Comparison of ENCODE assay signal across 22 cellular contexts in the genomic region with DNA sequence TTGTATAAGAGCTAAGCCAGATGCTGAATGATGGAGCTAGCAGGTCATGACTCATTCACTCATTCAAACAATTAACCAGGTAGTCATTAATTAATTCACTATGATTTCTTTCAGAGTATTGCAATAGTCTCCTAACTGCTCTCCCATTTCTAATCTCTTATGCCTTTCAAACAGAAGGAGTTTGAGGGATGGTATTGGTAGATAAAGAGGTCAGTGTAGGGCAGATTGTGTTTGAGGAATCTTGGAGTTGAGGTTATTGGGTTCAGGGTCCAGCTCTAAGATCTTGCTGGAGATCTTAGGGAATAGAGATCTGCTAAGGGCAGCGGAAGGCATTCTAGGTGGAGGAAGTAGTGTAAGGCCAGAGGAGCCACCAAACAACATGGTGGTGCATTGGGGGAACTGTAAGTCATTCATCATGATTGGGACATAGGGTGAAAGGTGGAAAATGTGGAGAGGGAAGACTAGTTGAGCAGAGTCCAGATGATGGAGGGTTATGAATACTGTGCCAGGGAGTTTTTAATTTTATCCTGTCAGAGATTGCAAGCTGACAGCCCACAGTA. TPM values are rescaled to one million over a fixed set of nuclear protein-coding genes. Genes with fewer than 3 reads are reported as not detected.
DNase-seq lines count a peak whose midpoint lies in the region; ATAC-seq and TF ChIP-seq lines count a peak whose summit lies in the region.
"Had no signal": no experiment of that assay in that cellular context is flagged by ENCODE, and none has a peak within 500 bp of the region (broad histone marks: within the 10 kb centered on the region; RNA-seq: fewer than 3 reads in every experiment).

No MANE protein-coding gene starts in this region.

- H3K4me1 Mint-ChIP-seq in activated CD4-positive, alpha-beta T cell treated with anti-CD3 and anti-CD28 coated beads, Interleukin-2, amount 10 ng/mL, durations not matched to agents 7 days and 5 days: peaks cover 63% of the 10 kb centered on the region
- H3K4me1 Mint-ChIP-seq in CD4-positive, alpha-beta memory T cell: peaks cover 47 to 83% (median 50%) of the 10 kb centered on the region in 4 donors
- peaks cover 37% of the 10 kb centered on the region for H3K4me1 Mint-ChIP-seq in activated T-helper 1 cell treated with anti-CD3 and anti-CD28 coated beads, Interleukin-12 subunit alpha, Interleukin-12 subunit beta, Interleukin-2, Interleukin-4 antibody, amounts not matched to agents 30 ng/mL and 10 ng/mL and 1 ng/mL, durations not matched to agents 14 hours and 24 hours and 36 hours (ENCODE audit: low read depth)
- peaks cover 20% of the 10 kb centered on the region for H3K4me1 Mint-ChIP-seq in memory B cell

- no peak overlapping the region for H3K27ac ChIP-seq in CD4-positive, alpha-beta memory T cell (ENCODE audit: low read depth, low read length)
- no peak overlapping the region for H3K27ac ChIP-seq in dorsolateral prefrontal cortex
- H3K27ac ChIP-seq: neutrophil, RWPE1, thyroid gland, vagina had no signal

- DNase-seq in activated CD4-positive, alpha-beta T cell treated with anti-CD3 and anti-CD28 coated beads, Interleukin-2, amount 10 ng/mL, durations not matched to agents 7 days and 5 days: no peak
- DNase-seq in activated CD4-positive, alpha-beta T cell treated with anti-CD3 and anti-CD28 coated beads for 1 hour: no peak
- DNase-seq in CD4-positive, alpha-beta memory T cell: no peak
- DNase-seq in activated T-helper 1 cell treated with anti-CD3 and anti-CD28 coated beads, Interleukin-12 subunit alpha, Interleukin-12 subunit beta, Interleukin-2, Interleukin-4 antibody, amounts not matched to agents 30 ng/mL and 10 ng/mL and 1 ng/mL, durations not matched to agents 14 hours and 24 hours and 36 hours (ENCODE audit: low spot score): no peak
- no peak for DNase-seq in memory B cell (ENCODE audit: low spot score in 2 of 2)
- DNase-seq in hippocampal formation (lab: John Stamatoyannopoulos, UW): no peak
- no peak for DNase-seq in C1 segment of cervical spinal cord (lab: John Stamatoyannopoulos, UW)
- DNase-seq in dorsolateral prefrontal cortex: no peak
- DNase-seq: activated CD4-positive, alpha-beta T cell treated with anti-CD3 and anti-CD28 coated beads for 48 hours; cerebellar nuclear complex; COR-L47; GDM1; mesendoderm; NCI-H1694; NCI-H446 treated with DMSO at 0.1 percent for 48 hours; stimulated activated naive CD4-positive, alpha-beta T cell treated with Interleukin-2 at 50 U/mL for 16 hours; thyroid gland had no signal

- intact Hi-C loops in CD4-positive, alpha-beta memory T cell (cut with micrococcal nuclease): no loop called here
- intact Hi-C loops in activated T-helper 1 cell treated with anti-CD3 and anti-CD28 coated beads, Interleukin-12 subunit alpha, Interleukin-12 subunit beta, Interleukin-2, Interleukin-4 antibody, amounts not matched to agents 30 ng/mL and 10 ng/mL and 1 ng/mL, durations not matched to agents 14 hours and 24 hours and 36 hours (cut with micrococcal nuclease): no loop called here
- intact Hi-C loops in dorsolateral prefrontal cortex (cut with DNase I): no loop called here

- no peak overlapping the region for H3K4me3 ChIP-seq in CD4-positive, alpha-beta memory T cell (ENCODE audit: low read length in 2 of 2)
- H3K4me3 ChIP-seq in dorsolateral prefrontal cortex: no peak overlapping the region
- H3K4me3 ChIP-seq: thyroid gland, vagina had no signal

- peaks cover 91% of the 10 kb centered on the region for H3K36me3 Mint-ChIP-seq in activated CD4-positive, alpha-beta T cell treated with anti-CD3 and anti-CD28 coated beads, Interleukin-2, amount 10 ng/mL, durations not matched to agents 7 days and 5 days (ENCODE audit: low read depth)
- H3K36me3 Mint-ChIP-seq in CD4-positive, alpha-beta memory T cell: peaks cover 92 to 93% of the 10 kb centered on the region in 2 donors
- peaks cover 76% of the 10 kb centered on the region for H3K36me3 Mint-ChIP-seq in activated T-helper 1 cell treated with anti-CD3 and anti-CD28 coated beads, Interleukin-12 subunit alpha, Interleukin-12 subunit beta, Interleukin-2, Interleukin-4 antibody, amounts not matched to agents 30 ng/mL and 10 ng/mL and 1 ng/mL, durations not matched to agents 14 hours and 24 hours and 36 hours (ENCODE audit: low read depth)
- H3K36me3 Mint-ChIP-seq in memory B cell: peaks cover 37% of the 10 kb centered on the region

- H3K4me3 Mint-ChIP-seq in activated CD4-positive, alpha-beta T cell treated with anti-CD3 and anti-CD28 coated beads, Interleukin-2, amount 10 ng/mL, durations not matched to agents 7 days and 5 days: no peak overlapping the region
- no peak overlapping the region for H3K4me3 Mint-ChIP-seq in CD4-positive, alpha-beta memory T cell
- H3K4me3 Mint-ChIP-seq in activated T-helper 1 cell treated with anti-CD3 and anti-CD28 coated beads, Interleukin-12 subunit alpha, Interleukin-12 subunit beta, Interleukin-2, Interleukin-4 antibody, amounts not matched to agents 30 ng/mL and 10 ng/mL and 1 ng/mL, durations not matched to agents 14 hours and 24 hours and 36 hours: no peak overlapping the region
- H3K4me3 Mint-ChIP-seq in memory B cell: no peak overlapping the region

- H3K9me3 ChIP-seq in CD4-positive, alpha-beta memory T cell (ENCODE audit: control insufficient read depth in 1 of 2, low read length in 2 of 2): no peaks in the 10 kb centered on the region
- H3K9me3 ChIP-seq: neutrophil, thyroid gland, vagina had no signal

- H3K36me3 ChIP-seq in CD4-positive, alpha-beta memory T cell (ENCODE audit: insufficient read depth, low read length): peaks cover 88% of the 10 kb centered on the region
- H3K36me3 ChIP-seq: thyroid gland had no signal

- TF ChIP-seq CTCF in dorsolateral prefrontal cortex (IDR thresholded peaks at IDR 0.05 in 54 of 56, conservative IDR thresholded peaks at IDR 0.05 in 2 of 56; ENCODE audit: low read depth in 1 of 56, partially characterized antibody in 56 of 56): no peak

- CTCF ChIA-PET in activated CD4-positive, alpha-beta T cell treated with anti-CD3 and anti-CD28 coated beads, Interleukin-2, amount 10 ng/mL, durations not matched to agents 7 days and 5 days (lab: Charles Lee): interaction anchor here (0.6 to 7.0 kb wide), 4 partner anchors 9 to 140 kb away, joined by 3 to 45 read pairs (median 4); partner anchors contain the start of genes PYM1 and SUOX
- CTCF ChIA-PET in CD4-positive, alpha-beta memory T cell (lab: Charles Lee; ENCODE audit: partially characterized antibody): interaction anchor here (1.2 to 5.2 kb wide), 4 partner anchors 13 to 204 kb away, joined by 4 to 48 read pairs (median 6); partner anchors contain the start of genes ORMDL2 and SARNP

- peaks cover 42% of the 10 kb centered on the region for H3K4me1 ChIP-seq in CD4-positive, alpha-beta memory T cell (ENCODE audit: insufficient read depth, low read length)

- no peaks in the 10 kb centered on the region for H3K27me3 ChIP-seq in CD4-positive, alpha-beta memory T cell (ENCODE audit: insufficient read depth, low read length)
- no peaks in the 10 kb centered on the region for H3K27me3 ChIP-seq in dorsolateral prefrontal cortex
- H3K27me3 ChIP-seq: neutrophil, thyroid gland, vagina had no signal

- no peaks in the 10 kb centered on the region for H3K27me3 Mint-ChIP-seq in activated CD4-positive, alpha-beta T cell treated with anti-CD3 and anti-CD28 coated beads, Interleukin-2, amount 10 ng/mL, durations not matched to agents 7 days and 5 days
- no peaks in the 10 kb centered on the region for H3K27me3 Mint-ChIP-seq in CD4-positive, alpha-beta memory T cell
- H3K27me3 Mint-ChIP-seq in activated T-helper 1 cell treated with anti-CD3 and anti-CD28 coated beads, Interleukin-12 subunit alpha, Interleukin-12 subunit beta, Interleukin-2, Interleukin-4 antibody, amounts not matched to agents 30 ng/mL and 10 ng/mL and 1 ng/mL, durations not matched to agents 14 hours and 24 hours and 36 hours (ENCODE audit: insufficient read depth): no peaks in the 10 kb centered on the region
- H3K27me3 Mint-ChIP-seq in memory B cell: no peaks in the 10 kb centered on the region

- peak overlapping the region; percentile 7 for H3K27ac Mint-ChIP-seq in activated CD4-positive, alpha-beta T cell treated with anti-CD3 and anti-CD28 coated beads, Interleukin-2, amount 10 ng/mL, durations not matched to agents 7 days and 5 days
- H3K27ac Mint-ChIP-seq in CD4-positive, alpha-beta memory T cell: peak overlapping the region in 6 of 7 donors; percentile 35 to 86 (median 60)
- peak overlapping the region; percentile 14 for H3K27ac Mint-ChIP-seq in activated T-helper 1 cell treated with anti-CD3 and anti-CD28 coated beads, Interleukin-12 subunit alpha, Interleukin-12 subunit beta, Interleukin-2, Interleukin-4 antibody, amounts not matched to agents 30 ng/mL and 10 ng/mL and 1 ng/mL, durations not matched to agents 14 hours and 24 hours and 36 hours
- peak overlapping the region; percentile 58 for H3K27ac Mint-ChIP-seq in memory B cell

- no peaks in the 10 kb centered on the region for H3K9me3 Mint-ChIP-seq in activated CD4-positive, alpha-beta T cell treated with anti-CD3 and anti-CD28 coated beads, Interleukin-2, amount 10 ng/mL, durations not matched to agents 7 days and 5 days
- H3K9me3 Mint-ChIP-seq in CD4-positive, alpha-beta memory T cell: no peaks in the 10 kb centered on the region
- H3K9me3 Mint-ChIP-seq in activated T-helper 1 cell treated with anti-CD3 and anti-CD28 coated beads, Interleukin-12 subunit alpha, Interleukin-12 subunit beta, Interleukin-2, Interleukin-4 antibody, amounts not matched to agents 30 ng/mL and 10 ng/mL and 1 ng/mL, durations not matched to agents 14 hours and 24 hours and 36 hours: no peaks in the 10 kb centered on the region
- no peaks in the 10 kb centered on the region for H3K9me3 Mint-ChIP-seq in memory B cell

- POLR2A ChIA-PET in activated CD4-positive, alpha-beta T cell treated with anti-CD3 and anti-CD28 coated beads, Interleukin-2, amount 10 ng/mL, durations not matched to agents 7 days and 5 days (lab: Charles Lee): no interaction called here
- POLR2A ChIA-PET in CD4-positive, alpha-beta memory T cell (lab: Charles Lee; ENCODE audit: partially characterized antibody): interaction anchor here (0.8 to 47.8 kb wide), 7 partner anchors 1 to 194 kb away, joined by 3 to 1214 read pairs (median 4); partner anchors contain the start of genes DGKA, DNAJC14, ORMDL2 and PYM1

- no peak for ATAC-seq in memory B cell (ENCODE audit: low read depth)
- ATAC-seq: left lobe of liver, sciatic nerve had no signal

RNA-seq across cellular contexts. Expression of gene DGKA, which starts 11.7 kb away (rescaled TPM):
- 100 to 1,000 TPM; 766 to 771 TPM for total RNA-seq in activated CD4-positive, alpha-beta T cell treated with anti-CD3 and anti-CD28 coated beads, Interleukin-2, amount 10 ng/mL, durations not matched to agents 7 days and 5 days
- 1,000 to 10,000 TPM; 1,301 to 1,410 TPM for total RNA-seq in CD4-positive, alpha-beta memory T cell
- polyA plus RNA-seq in CD4-positive, alpha-beta memory T cell: 100 to 1,000 TPM; 195 to 493 TPM
- 352 and 379 TPM in 2 replicates for total RNA-seq in activated T-helper 1 cell treated with anti-CD3 and anti-CD28 coated beads, Interleukin-12 subunit alpha, Interleukin-12 subunit beta, Interleukin-2, Interleukin-4 antibody, amounts not matched to agents 30 ng/mL and 10 ng/mL and 1 ng/mL, durations not matched to agents 14 hours and 24 hours and 36 hours
- total RNA-seq in dorsolateral prefrontal cortex: 10 to 100 TPM; 23.7 to 83.8 (median 48.3) TPM

RNA-seq across cellular contexts. Expression of gene PYM1, which starts 15.0 kb away (rescaled TPM):
- total RNA-seq in activated CD4-positive, alpha-beta T cell treated with anti-CD3 and anti-CD28 coated beads, Interleukin-2, amount 10 ng/mL, durations not matched to agents 7 days and 5 days: 10 to 100 TPM; 50.3 to 50.7 TPM
- 10 to 100 TPM; 35.7 to 39.3 TPM for total RNA-seq in CD4-positive, alpha-beta memory T cell
- polyA plus RNA-seq in CD4-positive, alpha-beta memory T cell: 10 to 100 TPM; 75.1 to 86.9 TPM
- 38.8 and 40.5 TPM in 2 replicates for total RNA-seq in activated T-helper 1 cell treated with anti-CD3 and anti-CD28 coated beads, Interleukin-12 subunit alpha, Interleukin-12 subunit beta, Interleukin-2, Interleukin-4 antibody, amounts not matched to agents 30 ng/mL and 10 ng/mL and 1 ng/mL, durations not matched to agents 14 hours and 24 hours and 36 hours
- total RNA-seq in dorsolateral prefrontal cortex: 10 to 100 TPM in 118 of 120 experiments, 1 to 10 TPM in 2; 9.6 to 27.3 (median 17.6) TPM

RNA-seq across cellular contexts. Expression of gene PMEL, which starts 23.2 kb away (rescaled TPM):
- under 1 TPM in 1 of 2 experiments, not detected in 1; 0.37 TPM for total RNA-seq in activated CD4-positive, alpha-beta T cell treated with anti-CD3 and anti-CD28 coated beads, Interleukin-2, amount 10 ng/mL, durations not matched to agents 7 days and 5 days
- not detected for total RNA-seq in CD4-positive, alpha-beta memory T cell
- polyA plus RNA-seq in CD4-positive, alpha-beta memory T cell: not detected
- total RNA-seq in activated T-helper 1 cell treated with anti-CD3 and anti-CD28 coated beads, Interleukin-12 subunit alpha, Interleukin-12 subunit beta, Interleukin-2, Interleukin-4 antibody, amounts not matched to agents 30 ng/mL and 10 ng/mL and 1 ng/mL, durations not matched to agents 14 hours and 24 hours and 36 hours: 0.29 TPM in 1 of 2 replicates, not detected in the other
- 1 to 10 TPM in 5 of 120 experiments, under 1 TPM in 17, not detected in 98; 0.25 to 1.7 (median 0.76) TPM for total RNA-seq in dorsolateral prefrontal cortex

RNA-seq across cellular contexts. Expression of gene CDK2, which starts 24.0 kb away (rescaled TPM):
- total RNA-seq in activated CD4-positive, alpha-beta T cell treated with anti-CD3 and anti-CD28 coated beads, Interleukin-2, amount 10 ng/mL, durations not matched to agents 7 days and 5 days: 100 to 1,000 TPM in 1 of 2 experiments, 10 to 100 TPM in 1; 96.6 to 106 TPM
- total RNA-seq in CD4-positive, alpha-beta memory T cell: 10 to 100 TPM; 17.5 to 21.5 TPM
- polyA plus RNA-seq in CD4-positive, alpha-beta memory T cell: 1 to 10 TPM; 4.7 to 5.7 TPM
- 93.5 and 109 TPM in 2 replicates for total RNA-seq in activated T-helper 1 cell treated with anti-CD3 and anti-CD28 coated beads, Interleukin-12 subunit alpha, Interleukin-12 subunit beta, Interleukin-2, Interleukin-4 antibody, amounts not matched to agents 30 ng/mL and 10 ng/mL and 1 ng/mL, durations not matched to agents 14 hours and 24 hours and 36 hours
- total RNA-seq in dorsolateral prefrontal cortex: 10 to 100 TPM in 16 of 120 experiments, 1 to 10 TPM in 104; 2.0 to 21.4 (median 6.5) TPM

RNA-seq across cellular contexts. Expression of gene RAB5B, which starts 31.2 kb away (rescaled TPM):
- 10 to 100 TPM; 56.9 to 58.1 TPM for total RNA-seq in activated CD4-positive, alpha-beta T cell treated with anti-CD3 and anti-CD28 coated beads, Interleukin-2, amount 10 ng/mL, durations not matched to agents 7 days and 5 days
- total RNA-seq in CD4-positive, alpha-beta memory T cell: 100 to 1,000 TPM; 106 to 112 TPM
- polyA plus RNA-seq in CD4-positive, alpha-beta memory T cell: 10 to 100 TPM; 67.5 to 80.8 TPM
- 42.6 and 47.0 TPM in 2 replicates for total RNA-seq in activated T-helper 1 cell treated with anti-CD3 and anti-CD28 coated beads, Interleukin-12 subunit alpha, Interleukin-12 subunit beta, Interleukin-2, Interleukin-4 antibody, amounts not matched to agents 30 ng/mL and 10 ng/mL and 1 ng/mL, durations not matched to agents 14 hours and 24 hours and 36 hours
- total RNA-seq in dorsolateral prefrontal cortex: 100 to 1,000 TPM; 148 to 223 (median 185) TPM

Comparison
In these comparisons a context has a peak if more than half of its experiments do, and no peak if none do; other contexts are left out.
1. H3K27ac Mint-ChIP-seq: peak in every context shown above with its lines; median percentile 60 in CD4-positive, alpha-beta memory T cell; 58 in memory B cell; 14 in activated T-helper 1 cell treated with anti-CD3 and anti-CD28 coated beads, Interleukin-12 subunit alpha, Interleukin-12 subunit beta, Interleukin-2, Interleukin-4 antibody, amounts not matched to agents 30 ng/mL and 10 ng/mL and 1 ng/mL, durations not matched to agents 14 hours and 24 hours and 36 hours; 7 in activated CD4-positive, alpha-beta T cell treated with anti-CD3 and anti-CD28 coated beads, Interleukin-2, amount 10 ng/mL, durations not matched to agents 7 days and 5 days.